Comparison of ENCODE assay signal across 9 cellular contexts in the genomic region with DNA sequence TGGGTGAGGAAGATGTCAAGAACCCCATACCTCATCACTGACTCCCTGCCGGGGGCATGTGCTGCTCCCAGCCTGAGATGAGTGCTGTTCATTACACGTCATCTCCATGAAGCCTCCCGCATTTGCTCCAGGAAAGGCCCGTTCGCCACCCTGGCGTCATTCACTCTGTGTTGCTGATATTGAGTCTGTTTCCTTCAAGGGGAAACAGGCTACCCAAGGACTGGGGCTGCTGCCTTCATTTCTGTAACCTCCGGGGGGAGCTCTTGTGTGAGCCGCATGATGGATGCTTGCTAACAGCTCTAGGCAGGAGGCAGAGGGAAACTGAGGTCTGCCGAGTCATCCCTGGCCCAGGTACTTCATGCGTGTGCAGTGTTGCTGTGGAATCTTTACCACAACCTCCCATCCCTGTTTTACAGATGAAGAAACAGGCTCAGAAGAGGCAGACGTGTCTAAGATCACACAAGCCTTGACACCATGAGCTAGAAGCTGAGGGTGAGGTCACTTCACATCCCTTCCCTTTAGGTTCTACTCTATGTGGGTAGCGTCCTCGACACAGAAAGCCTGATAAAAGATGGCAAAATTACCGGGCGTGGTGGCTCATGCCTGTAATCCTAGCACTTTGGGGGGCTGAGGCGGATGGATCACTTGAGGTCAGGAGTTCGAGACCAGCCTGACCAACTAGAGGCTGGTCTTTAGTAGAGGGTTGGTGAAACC. TPM values are rescaled to one million over a fixed set of nuclear protein-coding genes. Genes with fewer than 3 reads are reported as not detected.
DNase-seq lines count a peak whose midpoint lies in the region; ATAC-seq and TF ChIP-seq lines count a peak whose summit lies in the region.
"Had no signal": no experiment of that assay in that cellular context is flagged by ENCODE, and none has a peak within 500 bp of the region (broad histone marks: within the 10 kb centered on the region; RNA-seq: fewer than 3 reads in every experiment).

No MANE protein-coding gene starts in this region.

- peak overlapping the region; percentile 46 for H3K27ac Mint-ChIP-seq in dendritic cell treated with granulocyte-macrophage colony-stimulating factor and Interleukin-4, amounts not matched to agents 40 ng/mL and 50 ng/mL, for 4 days

- H3K4me1 ChIP-seq in OCI-LY3 (ENCODE audit: low read length) (peaks cover 16% of the 10 kb centered on the region), sigmoid colon (peaks cover 0 to 77% (median 76%) of the 10 kb centered on the region in 4 donors), stomach (peaks cover 70 to 82% (median 76%) of the 10 kb centered on the region in 4 donors)

- peaks cover 22% of the 10 kb centered on the region for H4K20me1 ChIP-seq in OCI-LY3 (ENCODE audit: insufficient read depth, low read length)

- WGBS in sigmoid colon, 2 donors, result 65 to 72% methylated on average over 17 of the region's 17 CpGs
- 66 to 75% (median 71%) methylated on average over 17 of the region's 17 CpGs for WGBS in stomach, 5 donors

- H3K79me2 ChIP-seq in OCI-LY3 (ENCODE audit: low read length), result peaks cover 39% of the 10 kb centered on the region

- H3K4me1 Mint-ChIP-seq in dendritic cell treated with granulocyte-macrophage colony-stimulating factor and Interleukin-4, amounts not matched to agents 40 ng/mL and 50 ng/mL, for 4 days (ENCODE audit: low read depth), result peaks cover 67% of the 10 kb centered on the region

- intact Hi-C loops in dendritic cell treated with granulocyte-macrophage colony-stimulating factor and Interleukin-4, amounts not matched to agents 40 ng/mL and 50 ng/mL, for 4 days (cut with micrococcal nuclease), result no loop called here
- intact Hi-C loops in sigmoid colon (cut with DNase I) (loop anchor here (5.0 to 10.0 kb wide), 4 partner anchors 313 to 1361 kb away; a partner anchor contains a TSS), stomach (cut with DNase I; ENCODE audit: low total_unique reads) (loop anchor here (10.0 kb wide), 1 partner anchor 271 kb away; a partner anchor contains a TSS)

- H3K4me3 Mint-ChIP-seq in dendritic cell treated with granulocyte-macrophage colony-stimulating factor and Interleukin-4, amounts not matched to agents 40 ng/mL and 50 ng/mL, for 4 days, result peak overlapping the region; percentile 4

- no peak overlapping the region for H2AFZ ChIP-seq in OCI-LY3 (ENCODE audit: low read depth, low read length)

- no peak overlapping the region for H3K27ac ChIP-seq in OCI-LY3 (ENCODE audit: low read length)
- H3K27ac ChIP-seq in sigmoid colon, result peak overlapping the region in 1 of 4 donors; percentile 5
- H3K27ac ChIP-seq in stomach, result peak overlapping the region in 1 of 5 donors; percentile 16

- ATAC-seq in HG03196 (IDR thresholded peaks at IDR 0.05; ENCODE audit: unreplicated experiment) (no peak), HG03571 (IDR thresholded peaks at IDR 0.05; ENCODE audit: unreplicated experiment) (no peak)

- no peaks in the 10 kb centered on the region for H3K27me3 Mint-ChIP-seq in dendritic cell treated with granulocyte-macrophage colony-stimulating factor and Interleukin-4, amounts not matched to agents 40 ng/mL and 50 ng/mL, for 4 days

- no peak overlapping the region for H3K9ac ChIP-seq in OCI-LY3 (ENCODE audit: low read length)

- no peak for TF ChIP-seq EP300 in sigmoid colon (IDR thresholded peaks at IDR 0.05)
- no peak for TF ChIP-seq EP300 in stomach (IDR thresholded peaks at IDR 0.05)

- peaks cover 27% of the 10 kb centered on the region for H3K36me3 Mint-ChIP-seq in dendritic cell treated with granulocyte-macrophage colony-stimulating factor and Interleukin-4, amounts not matched to agents 40 ng/mL and 50 ng/mL, for 4 days (ENCODE audit: low read depth)

- H3K9me3 Mint-ChIP-seq in dendritic cell treated with granulocyte-macrophage colony-stimulating factor and Interleukin-4, amounts not matched to agents 40 ng/mL and 50 ng/mL, for 4 days, result no peaks in the 10 kb centered on the region

- H3K4me2 ChIP-seq in OCI-LY3 (ENCODE audit: low read length), result no peak overlapping the region

- H3K27me3 ChIP-seq in OCI-LY3 (ENCODE audit: low read depth, low read length) (no peaks in the 10 kb centered on the region), sigmoid colon (no peaks in the 10 kb centered on the region), stomach (no peaks in the 10 kb centered on the region)

- peaks cover 16% of the 10 kb centered on the region for H3K36me3 ChIP-seq in OCI-LY3 (replicated peaks; ENCODE audit: low read depth, low read length)
- H3K36me3 ChIP-seq in sigmoid colon, result no peaks in the 10 kb centered on the region
- no peaks in the 10 kb centered on the region for H3K36me3 ChIP-seq in stomach

- TF ChIP-seq POLR2A in sigmoid colon (IDR thresholded peaks at IDR 0.05) (no peak), stomach (IDR thresholded peaks at IDR 0.05) (no peak)

- no peak overlapping the region for H3K4me3 ChIP-seq in OCI-LY3 (ENCODE audit: low read length)
- no peak overlapping the region for H3K4me3 ChIP-seq in sigmoid colon
- peak overlapping the region in 1 of 4 donors; percentile 14 for H3K4me3 ChIP-seq in stomach

- DNase-seq in NCI-H82 (lab: John Stamatoyannopoulos, UW) (peak; percentile 49), NCI-H82 treated with DMSO at 0.1 percent for 48 hours (lab: John Stamatoyannopoulos, UW; ENCODE audit: unreplicated experiment) (no peak), sigmoid colon (peak; percentile 63), stomach (no peak)
- DNase-seq: DMS79 treated with DMSO at 0.1 percent for 48 hours had no signal

- H3K9me3 ChIP-seq in OCI-LY3 (ENCODE audit: insufficient read depth, low read length) (no peaks in the 10 kb centered on the region), sigmoid colon (no peaks in the 10 kb centered on the region), stomach (no peaks in the 10 kb centered on the region)

- peak; percentile 41; the same call in 1 of the 2 replicates for TF ChIP-seq CTCF in OCI-LY3 (IDR thresholded peaks at IDR 0.05; ENCODE audit: low read depth, low read length)
- TF ChIP-seq CTCF in sigmoid colon (IDR thresholded peaks at IDR 0.05), result no peak
- TF ChIP-seq CTCF in stomach (IDR thresholded peaks at IDR 0.05), result no peak

RNA-seq across cellular contexts. Expression of a gene that starts 3.5 kb away (rescaled TPM):
- total RNA-seq in sigmoid colon (1 to 10 TPM; 3.9 to 9.5 (median 6.6) TPM), stomach (10 to 100 TPM in 2 of 5 donors, 1 to 10 TPM in 2, not detected in 1; 2.6 to 29.8 (median 15.1) TPM)
- polyA plus RNA-seq in sigmoid colon (10 to 100 TPM in 1 of 3 donors, 1 to 10 TPM in 2; 2.4 to 11.1 (median 2.8) TPM), stomach (10 to 100 TPM in 2 of 3 donors, 1 to 10 TPM in 1; 6.7 to 13.0 (median 11.3) TPM)

RNA-seq across cellular contexts. Expression of a gene that starts 13.2 kb away (rescaled TPM):
- 1 to 10 TPM in 3 of 4 donors, under 1 TPM in 1; 0.36 to 5.3 (median 1.1) TPM for total RNA-seq in sigmoid colon
- 1 to 10 TPM in 1 of 3 donors, under 1 TPM in 1, not detected in 1; 0.22 to 1.8 TPM for polyA plus RNA-seq in sigmoid colon
- under 1 TPM in 2 of 5 donors, not detected in 3; 0.18 to 0.45 TPM for total RNA-seq in stomach
- under 1 TPM; 0.15 to 0.37 (median 0.31) TPM for polyA plus RNA-seq in stomach

RNA-seq across cellular contexts. Expression of a gene that starts 16.2 kb away (rescaled TPM):
- total RNA-seq in sigmoid colon, result 100 to 1,000 TPM; 124 to 339 (median 205) TPM
- 10 to 100 TPM; 10.4 to 31.2 (median 21.0) TPM for polyA plus RNA-seq in sigmoid colon
- 10 to 100 TPM; 36.0 to 84.0 (median 63.1) TPM for total RNA-seq in stomach
- polyA plus RNA-seq in stomach, result 10 to 100 TPM; 44.8 to 49.3 (median 49.1) TPM

RNA-seq across cellular contexts. Expression of a gene that starts 27.2 kb away (rescaled TPM):
- 1 to 10 TPM in 1 of 4 donors, under 1 TPM in 3; 0.49 to 1.1 (median 0.70) TPM for total RNA-seq in sigmoid colon
- polyA plus RNA-seq in sigmoid colon, result 1 to 10 TPM in 2 of 3 donors, under 1 TPM in 1; 0.60 to 1.9 (median 1.2) TPM
- not detected for total RNA-seq in stomach
- polyA plus RNA-seq in stomach, result 1 to 10 TPM in 1 of 3 donors, under 1 TPM in 2; 0.62 to 1.8 (median 0.76) TPM

RNA-seq across cellular contexts. Expression of a gene that starts 27.6 kb away (rescaled TPM):
- total RNA-seq in sigmoid colon (not detected), stomach (not detected)
- polyA plus RNA-seq in sigmoid colon (1 to 10 TPM in 1 of 3 donors, under 1 TPM in 1, not detected in 1; 0.32 to 4.8 TPM), stomach (1 to 10 TPM in 2 of 3 donors, not detected in 1; 1.4 to 8.2 TPM)

Comparison
In these comparisons a context has a peak if more than half of its experiments do, and no peak if none do; other contexts are left out.
1. DNase-seq: peak in NCI-H82 (single experiment) and sigmoid colon (single experiment); none in NCI-H82 treated with DMSO at 0.1 percent for 48 hours (single experiment) and stomach (single experiment).